ENCODE assay signal across 10 cellular contexts in the genomic region with DNA sequence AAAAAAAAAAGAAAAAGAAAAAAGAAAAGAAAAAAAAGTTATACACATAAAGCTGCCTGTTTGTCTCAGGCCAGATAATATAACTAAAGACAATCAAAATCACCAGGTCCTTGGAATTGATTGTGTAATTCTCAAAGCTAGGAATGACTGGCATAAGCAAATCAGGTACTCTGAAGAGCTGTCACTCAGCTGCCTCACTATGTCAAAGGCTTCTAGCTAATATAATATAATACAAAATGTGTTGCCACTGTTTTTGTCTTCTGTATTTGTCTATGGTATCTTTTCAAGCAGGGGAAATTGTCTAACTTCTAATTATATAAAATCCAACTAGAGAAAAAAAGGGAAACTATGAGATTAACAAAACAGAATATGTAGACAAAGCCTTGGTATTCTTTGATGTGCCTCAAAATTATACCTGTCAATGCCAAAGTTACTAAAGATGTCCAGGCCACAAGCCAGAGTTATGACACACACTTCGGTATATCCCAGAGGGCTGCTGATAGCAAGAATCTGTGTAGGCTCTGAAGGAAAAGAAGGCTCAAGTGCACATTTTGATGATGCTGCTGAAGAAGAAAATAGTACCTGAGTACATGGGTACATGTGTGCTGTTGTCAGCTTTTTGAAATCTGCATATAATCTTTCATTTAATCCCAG. TPM values are rescaled to one million over a fixed set of nuclear protein-coding genes. Genes with fewer than 3 reads are reported as not detected.
"Had no signal": no experiment of that assay in that cellular context is flagged by ENCODE, and none has a peak within 500 bp of the region (broad histone marks: within the 10 kb centered on the region; RNA-seq: fewer than 3 reads in every experiment).

No MANE protein-coding gene starts in this region.

- H3K9ac ChIP-seq: GM23248 had no signal

- H3K4me3 ChIP-seq: GM23248, HAP-1, K562 had no signal

- H2AFZ ChIP-seq: GM23248 had no signal

- H3K36me3 ChIP-seq: HAP-1 had no signal

- H3K4me3 Mint-ChIP-seq: HFFc6 had no signal

- ATAC-seq: HCT116, HepG2, K562 had no signal

- DNase-seq: GM23248, GOT3, H7, HFFc6, KG1 had no signal

- FAIRE-seq: HepG2, K562 had no signal

- H3K9me3 Mint-ChIP-seq: HFFc6 had no signal

- H3K27ac Mint-ChIP-seq: HFFc6 had no signal

- H3K4me1 ChIP-seq: HAP-1 had no signal

- H3K27ac ChIP-seq: GM23248 had no signal

- H3K9me3 ChIP-seq: HAP-1 had no signal

RNA-seq across cellular contexts. Expression of a gene that starts 37.0 kb away (rescaled TPM):
- total RNA-seq: GM23248, H4, HepG2, HFFc6, K562 had no signal
- polyA plus RNA-seq: HepG2, K562 had no signal
